Comparison of ENCODE assay signal across 1 cellular context in the genomic region with DNA sequence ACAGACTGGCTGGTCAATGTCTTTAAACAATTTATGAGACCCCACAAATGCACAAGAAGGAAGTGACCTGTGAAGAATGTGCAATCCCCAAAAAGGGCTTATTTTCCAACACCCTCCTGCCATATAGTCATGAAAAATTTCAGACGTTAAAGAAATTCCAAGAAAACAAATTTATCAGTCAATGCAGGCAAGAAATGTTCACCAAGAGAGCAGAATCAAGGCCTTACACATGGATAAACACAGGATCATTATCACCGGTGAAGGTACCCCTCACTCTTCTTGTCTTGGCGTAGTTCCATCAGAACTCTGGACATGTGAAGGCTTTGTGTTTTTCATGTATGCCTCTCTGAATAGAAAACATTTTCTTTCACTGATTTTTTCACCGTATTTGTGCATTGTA.
TF ChIP-seq lines count a peak whose summit lies in the region.

No MANE protein-coding gene starts in this region.

TF ChIP-seq in K562, 482 proteins besides CTCF, POLR2A, EP300 and RAD21 (continued from another document):
- TF ChIP-seq, protein P1, sequence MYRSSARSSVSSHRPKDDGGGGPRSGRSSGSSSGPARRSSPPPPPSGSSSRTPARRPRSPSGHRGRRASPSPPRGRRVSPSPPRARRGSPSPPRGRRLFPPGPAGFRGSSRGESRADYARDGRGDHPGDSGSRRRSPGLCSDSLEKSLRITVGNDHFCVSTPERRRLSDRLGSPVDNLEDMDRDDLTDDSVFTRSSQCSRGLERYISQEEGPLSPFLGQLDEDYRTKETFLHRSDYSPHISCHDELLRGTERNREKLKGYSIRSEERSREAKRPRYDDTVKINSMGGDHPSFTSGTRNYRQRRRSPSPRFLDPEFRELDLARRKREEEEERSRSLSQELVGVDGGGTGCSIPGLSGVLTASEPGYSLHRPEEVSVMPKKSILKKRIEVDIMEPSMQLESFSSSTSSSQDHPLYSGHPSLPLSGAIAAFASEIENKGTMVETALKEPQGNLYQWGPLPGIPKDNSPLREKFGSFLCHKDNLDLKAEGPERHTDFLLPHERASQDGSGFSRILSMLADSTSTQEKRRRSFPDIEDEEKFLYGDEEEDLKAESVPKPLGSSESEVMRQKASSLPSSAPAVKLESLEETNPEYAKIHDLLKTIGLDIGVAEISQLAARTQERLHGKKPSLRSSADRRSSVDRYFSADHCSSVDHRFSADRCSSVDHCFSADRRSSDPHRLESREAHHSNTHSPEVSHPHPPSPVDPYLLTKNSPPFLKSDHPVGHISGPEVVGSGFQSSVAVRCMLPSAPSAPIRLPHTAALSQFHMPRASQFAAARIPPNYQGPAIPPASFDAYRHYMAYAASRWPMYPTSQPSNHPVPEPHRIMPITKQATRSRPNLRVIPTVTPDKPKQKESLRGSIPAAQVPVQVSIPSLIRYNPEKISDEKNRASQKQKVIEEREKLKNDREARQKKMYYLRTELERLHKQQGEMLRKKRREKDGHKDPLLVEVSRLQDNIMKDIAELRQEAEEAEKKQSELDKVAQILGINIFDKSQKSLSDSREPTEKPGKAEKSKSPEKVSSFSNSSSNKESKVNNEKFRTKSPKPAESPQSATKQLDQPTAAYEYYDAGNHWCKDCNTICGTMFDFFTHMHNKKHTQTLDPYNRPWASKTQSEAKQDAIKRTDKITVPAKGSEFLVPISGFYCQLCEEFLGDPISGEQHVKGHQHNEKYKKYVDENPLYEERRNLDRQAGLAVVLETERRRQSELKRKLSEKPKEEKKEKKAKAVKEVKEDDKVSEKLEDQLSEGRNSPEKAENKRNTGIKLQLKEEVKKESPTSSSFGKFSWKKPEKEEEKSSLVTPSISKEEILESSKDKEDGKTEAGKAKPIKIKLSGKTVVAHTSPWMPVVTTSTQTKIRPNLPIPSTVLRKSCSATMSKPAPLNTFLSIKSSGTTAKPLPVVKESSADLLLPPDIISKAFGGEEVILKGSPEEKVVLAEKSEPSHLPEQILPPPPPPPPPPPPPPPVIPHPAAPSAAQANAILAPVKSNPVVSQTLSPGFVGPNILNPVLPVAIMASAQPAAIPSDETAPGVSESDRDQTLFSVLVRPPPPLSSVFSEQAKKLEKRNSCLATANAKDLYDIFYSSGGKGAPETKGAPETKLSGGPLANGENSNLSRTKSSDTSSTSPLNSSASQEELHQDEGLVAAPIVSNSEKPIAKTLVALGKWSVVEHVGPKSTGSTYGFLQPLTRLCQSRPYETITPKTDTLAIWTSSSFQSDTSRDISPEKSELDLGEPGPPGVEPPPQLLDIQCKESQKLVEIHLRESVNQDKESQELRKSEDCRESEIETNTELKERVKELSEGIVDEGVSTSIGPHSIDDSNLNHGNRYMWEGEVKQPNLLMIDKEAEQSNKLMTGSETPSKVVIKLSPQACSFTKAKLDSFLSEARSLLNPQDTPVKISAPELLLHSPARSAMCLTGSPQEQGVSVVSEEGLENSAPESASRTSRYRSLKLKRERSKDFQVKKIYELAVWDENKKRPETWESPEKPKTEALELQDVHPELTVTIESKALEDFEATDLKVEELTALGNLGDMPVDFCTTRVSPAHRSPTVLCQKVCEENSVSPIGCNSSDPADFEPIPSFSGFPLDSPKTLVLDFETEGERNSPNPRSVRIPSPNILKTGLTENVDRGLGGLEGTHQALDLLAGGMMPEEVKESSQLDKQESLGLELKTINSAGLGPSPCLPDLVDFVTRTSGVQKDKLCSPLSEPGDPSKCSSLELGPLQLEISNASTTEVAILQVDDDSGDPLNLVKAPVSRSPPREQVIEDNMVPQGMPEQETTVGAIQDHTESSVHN (IDR thresholded peaks at IDR 0.05; ENCODE audit: borderline replicate concordance in 1 of 2, low read depth in 1 of 2), result no peak
- TF ChIP-seq MLLT1 (IDR thresholded peaks at IDR 0.05) (no peak), ARID1B (IDR thresholded peaks at IDR 0.05) (peak; percentile 81), ADNP (tag; IDR thresholded peaks at IDR 0.05) (no peak), ARHGAP35 (IDR thresholded peaks at IDR 0.05; ENCODE audit: partially characterized antibody) (no peak), SP1 (CRISPR knock-in tag; IDR thresholded peaks at IDR 0.05) (no peak), CSDE1 (IDR thresholded peaks at IDR 0.05) (no peak), ZBED1 (IDR thresholded peaks at IDR 0.05) (no peak), RBFOX2 (IDR thresholded peaks at IDR 0.05; ENCODE audit: low read depth, low read length) (no peak), FOXP1 (CRISPR knock-in tag; IDR thresholded peaks at IDR 0.05) (no peak), KHSRP (IDR thresholded peaks at IDR 0.05) (no peak), DPF2 (IDR thresholded peaks at IDR 0.05) (peak; percentile 39; the same call in 1 of the 2 replicates), SOX6 (IDR thresholded peaks at IDR 0.05) (no peak), SRSF9 (IDR thresholded peaks at IDR 0.05; ENCODE audit: borderline replicate concordance, low read depth, low read length) (no peak), ZNF239 (CRISPR knock-in tag; IDR thresholded peaks at IDR 0.05) (no peak), NFE2 (IDR thresholded peaks at IDR 0.05; ENCODE audit: low read depth) (no peak), TEAD4 (IDR thresholded peaks at IDR 0.05; ENCODE audit: low read length) (peak; percentile 72), TEAD4 (CRISPR knock-in tag; IDR thresholded peaks at IDR 0.05; ENCODE audit: borderline replicate concordance) (no peak), NFYB (IDR thresholded peaks at IDR 0.05; ENCODE audit: extremely low read depth, insufficient read length) (no peak), SAFB (IDR thresholded peaks at IDR 0.05; ENCODE audit: borderline replicate concordance, low read depth, low read length) (no peak), ZNF445 (CRISPR knock-in tag; IDR thresholded peaks at IDR 0.05; ENCODE audit: low read depth) (no peak), ZNF3 (CRISPR knock-in tag; IDR thresholded peaks at IDR 0.05) (no peak), SRSF7 (optimal IDR thresholded peaks at IDR 0.05; ENCODE audit: low read depth, low read length) (no peak), KLF10 (CRISPR knock-in tag; IDR thresholded peaks at IDR 0.05) (no peak), SMARCA4 (IDR thresholded peaks at IDR 0.05) (no peak; the same call in 1 of the 2 replicates), MBD2 (IDR thresholded peaks at IDR 0.05; ENCODE audit: borderline replicate concordance, low read depth) (no peak), TAL1 (IDR thresholded peaks at IDR 0.05) (peak; percentile 75), TCF3 (CRISPR knock-in tag; IDR thresholded peaks at IDR 0.05) (peak; percentile 65), KAT8 (IDR thresholded peaks at IDR 0.05; ENCODE audit: low read depth) (no peak), ZC3H11A (IDR thresholded peaks at IDR 0.05; ENCODE audit: low read depth, low read length) (no peak), PTBP1 (IDR thresholded peaks at IDR 0.05; ENCODE audit: low read depth, low read length) (no peak), NCOR1 (IDR thresholded peaks at IDR 0.05) (peak; percentile 60), CBFA2T3 (IDR thresholded peaks at IDR 0.05) (peak; percentile 75)
- TF ChIP-seq, protein P2, sequence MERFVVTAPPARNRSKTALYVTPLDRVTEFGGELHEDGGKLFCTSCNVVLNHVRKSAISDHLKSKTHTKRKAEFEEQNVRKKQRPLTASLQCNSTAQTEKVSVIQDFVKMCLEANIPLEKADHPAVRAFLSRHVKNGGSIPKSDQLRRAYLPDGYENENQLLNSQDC (CRISPR knock-in tag; IDR thresholded peaks at IDR 0.05), result no peak
- TF ChIP-seq, protein P3, sequence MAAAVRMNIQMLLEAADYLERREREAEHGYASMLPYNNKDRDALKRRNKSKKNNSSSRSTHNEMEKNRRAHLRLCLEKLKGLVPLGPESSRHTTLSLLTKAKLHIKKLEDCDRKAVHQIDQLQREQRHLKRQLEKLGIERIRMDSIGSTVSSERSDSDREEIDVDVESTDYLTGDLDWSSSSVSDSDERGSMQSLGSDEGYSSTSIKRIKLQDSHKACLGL (CRISPR knock-in tag; IDR thresholded peaks at IDR 0.05; ENCODE audit: borderline replicate concordance, poor library complexity, severe bottlenecking), result no peak
- TF ChIP-seq, protein P4, sequence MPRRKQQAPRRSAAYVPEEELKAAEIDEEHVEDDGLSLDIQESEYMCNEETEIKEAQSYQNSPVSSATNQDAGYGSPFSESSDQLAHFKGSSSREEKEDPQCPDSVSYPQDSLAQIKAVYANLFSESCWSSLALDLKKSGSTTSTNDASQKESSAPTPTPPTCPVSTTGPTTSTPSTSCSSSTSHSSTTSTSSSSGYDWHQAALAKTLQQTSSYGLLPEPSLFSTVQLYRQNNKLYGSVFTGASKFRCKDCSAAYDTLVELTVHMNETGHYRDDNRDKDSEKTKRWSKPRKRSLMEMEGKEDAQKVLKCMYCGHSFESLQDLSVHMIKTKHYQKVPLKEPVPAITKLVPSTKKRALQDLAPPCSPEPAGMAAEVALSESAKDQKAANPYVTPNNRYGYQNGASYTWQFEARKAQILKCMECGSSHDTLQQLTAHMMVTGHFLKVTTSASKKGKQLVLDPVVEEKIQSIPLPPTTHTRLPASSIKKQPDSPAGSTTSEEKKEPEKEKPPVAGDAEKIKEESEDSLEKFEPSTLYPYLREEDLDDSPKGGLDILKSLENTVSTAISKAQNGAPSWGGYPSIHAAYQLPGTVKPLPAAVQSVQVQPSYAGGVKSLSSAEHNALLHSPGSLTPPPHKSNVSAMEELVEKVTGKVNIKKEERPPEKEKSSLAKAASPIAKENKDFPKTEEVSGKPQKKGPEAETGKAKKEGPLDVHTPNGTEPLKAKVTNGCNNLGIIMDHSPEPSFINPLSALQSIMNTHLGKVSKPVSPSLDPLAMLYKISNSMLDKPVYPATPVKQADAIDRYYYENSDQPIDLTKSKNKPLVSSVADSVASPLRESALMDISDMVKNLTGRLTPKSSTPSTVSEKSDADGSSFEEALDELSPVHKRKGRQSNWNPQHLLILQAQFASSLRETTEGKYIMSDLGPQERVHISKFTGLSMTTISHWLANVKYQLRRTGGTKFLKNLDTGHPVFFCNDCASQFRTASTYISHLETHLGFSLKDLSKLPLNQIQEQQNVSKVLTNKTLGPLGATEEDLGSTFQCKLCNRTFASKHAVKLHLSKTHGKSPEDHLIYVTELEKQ (CRISPR knock-in tag; IDR thresholded peaks at IDR 0.05), result no peak
